In the genomic region with DNA sequence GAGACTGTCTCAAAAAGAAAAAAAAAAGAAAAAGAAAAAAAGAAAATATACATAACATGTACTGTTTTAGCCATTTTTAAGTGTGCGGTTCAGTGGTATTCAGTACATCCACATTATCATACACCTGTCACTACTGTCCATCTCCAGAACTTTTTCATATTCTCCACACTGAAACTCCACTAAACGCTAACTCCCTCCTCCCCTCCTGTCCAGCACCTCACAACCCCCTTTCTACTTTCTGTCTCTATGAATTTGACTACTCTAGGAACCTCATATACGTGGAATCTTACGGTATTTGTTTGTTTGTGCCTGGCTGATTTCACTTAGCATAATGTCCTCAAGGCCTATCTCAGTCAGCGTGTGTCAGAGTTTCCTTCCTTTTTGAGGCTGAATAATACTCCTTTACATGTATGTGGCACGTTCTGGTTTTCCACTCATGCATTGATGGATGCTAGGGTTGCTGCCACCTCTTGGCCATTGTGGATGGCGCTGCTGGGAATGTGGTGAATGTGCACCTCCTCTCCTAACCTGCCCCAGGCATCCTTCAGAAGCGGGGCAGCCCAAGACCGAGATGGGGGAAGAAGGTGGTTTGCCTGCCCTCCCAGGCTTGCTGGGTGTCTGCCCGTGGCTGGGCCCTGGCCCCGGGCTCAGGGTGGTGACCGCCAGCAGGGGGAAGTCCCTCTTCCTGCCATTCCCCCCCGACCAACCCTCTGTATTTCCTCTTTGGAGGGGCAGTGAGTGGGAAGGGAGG, we compare ENCODE assay signal across 9 cellular contexts.
DNase-seq lines count a peak whose midpoint lies in the region; ATAC-seq and TF ChIP-seq lines count a peak whose summit lies in the region.
"Had no signal": no experiment of that assay in that cellular context is flagged by ENCODE, and none has a peak within 500 bp of the region (broad histone marks: within the 10 kb centered on the region; RNA-seq: fewer than 3 reads in every experiment).

No MANE protein-coding gene starts in this region.

- peak overlapping the region; percentile 85 for H3K27ac ChIP-seq in A673 (ENCODE audit: low read depth, low read length, poor library complexity, severe bottlenecking)
- H3K27ac ChIP-seq in GM23338 (ENCODE audit: low read depth): peak overlapping the region; percentile 99
- H3K27ac ChIP-seq: SJCRH30 had no signal

- peaks cover 18% of the 10 kb centered on the region for H3K36me3 Mint-ChIP-seq in GM23338 (ENCODE audit: low read depth)
- H3K36me3 Mint-ChIP-seq in activated CD4-positive, alpha-beta memory T cell treated with anti-CD3 and anti-CD28 coated beads, Interleukin-2, amount 10 ng/mL, durations not matched to agents 7 days and 5 days (ENCODE audit: low read depth): peaks cover 16% of the 10 kb centered on the region

- TF ChIP-seq CTCF in A673 (conservative IDR thresholded peaks at IDR 0.05; ENCODE audit: low read depth, low read length) (peak; percentile 54), GM23338 (conservative IDR thresholded peaks at IDR 0.05; ENCODE audit: low read depth in 2 of 2) (peak; percentile 62)

- CTCF ChIA-PET in A673 (lab: Charles Lee): interaction anchor here (0.7 kb wide), 1 partner anchor 29 kb away, joined by 3 read pairs; no protein-coding TSS in a partner anchor
- CTCF ChIA-PET in activated CD4-positive, alpha-beta memory T cell treated with anti-CD3 and anti-CD28 coated beads, Interleukin-2, amount 10 ng/mL, durations not matched to agents 7 days and 5 days (lab: Charles Lee): no interaction called here

- H3K36me3 ChIP-seq in A673 (ENCODE audit: insufficient read depth, low read length, poor library complexity, severe bottlenecking) (no peaks in the 10 kb centered on the region), GM23338 (ENCODE audit: insufficient read depth) (no peaks in the 10 kb centered on the region)
- H3K36me3 ChIP-seq: SJCRH30 had no signal

- no peak overlapping the region for H2AFZ ChIP-seq in GM23338

- H3K79me2 ChIP-seq in GM23338 (replicated peaks; ENCODE audit: insufficient read depth): peaks cover 77% of the 10 kb centered on the region

- H3K9me3 Mint-ChIP-seq in GM23338: peaks cover 3% of the 10 kb centered on the region
- H3K9me3 Mint-ChIP-seq in activated CD4-positive, alpha-beta memory T cell treated with anti-CD3 and anti-CD28 coated beads, Interleukin-2, amount 10 ng/mL, durations not matched to agents 7 days and 5 days: no peaks in the 10 kb centered on the region

- H3K4me1 ChIP-seq in A673 (ENCODE audit: insufficient read depth, low read length, poor library complexity, severe bottlenecking) (peaks cover 43% of the 10 kb centered on the region), GM23338 (ENCODE audit: insufficient read depth) (peaks cover 72% of the 10 kb centered on the region)

- peak; percentile 33 for DNase-seq in A673 (ENCODE audit: low spot score)
- peak; percentile 76 for DNase-seq in GM23338 (ENCODE audit: low spot score)
- peak; percentile 40 for DNase-seq in activated CD4-positive, alpha-beta memory T cell treated with anti-CD3 and anti-CD28 coated beads, Interleukin-2, amount 10 ng/mL, durations not matched to agents 7 days and 5 days
- DNase-seq in islet precursor cell: peak; percentile 77
- no peak for DNase-seq in NCI-H1048 (lab: John Stamatoyannopoulos, UW)
- DNase-seq in LoVo (ENCODE audit: low spot score): no peak
- DNase-seq in HK-2 (ENCODE audit: unreplicated experiment): no peak
- DNase-seq in Right ventricle myocardium inferior (ENCODE audit: missing footprints): no peak
- DNase-seq: SJCRH30 had no signal

- H3K27me3 Mint-ChIP-seq in GM23338 (ENCODE audit: insufficient read depth, low read depth, poor library complexity): peaks cover 22% of the 10 kb centered on the region
- no peaks in the 10 kb centered on the region for H3K27me3 Mint-ChIP-seq in activated CD4-positive, alpha-beta memory T cell treated with anti-CD3 and anti-CD28 coated beads, Interleukin-2, amount 10 ng/mL, durations not matched to agents 7 days and 5 days

- peak overlapping the region; percentile 76 for H3K4me2 ChIP-seq in GM23338

- H3K4me3 ChIP-seq in A673 (ENCODE audit: low read depth, low read length, poor library complexity, severe bottlenecking) (no peak overlapping the region), GM23338 (peak overlapping the region; percentile 49; the same call in 1 of the 2 replicates)
- H3K4me3 ChIP-seq: SJCRH30 had no signal

- POLR2A ChIA-PET in A673 (lab: Charles Lee; ENCODE audit: low non-redundant PET): no interaction called here
- POLR2A ChIA-PET in activated CD4-positive, alpha-beta memory T cell treated with anti-CD3 and anti-CD28 coated beads, Interleukin-2, amount 10 ng/mL, durations not matched to agents 7 days and 5 days (lab: Charles Lee): interaction anchor here (3.0 kb wide), 1 partner anchor 11 kb away, joined by 15 read pairs; no protein-coding TSS in a partner anchor

- H3K9me2 ChIP-seq in GM23338 (ENCODE audit: insufficient read depth): no peaks in the 10 kb centered on the region

- peak; percentile 6 for ATAC-seq in GM23338
- no peak for ATAC-seq in Right ventricle myocardium inferior

- BruUV-seq in A673 (replicated peaks; lab: Mats Ljungman, UMichigan): no TSS peak

- no peaks in the 10 kb centered on the region for H3K9me3 ChIP-seq in A673 (ENCODE audit: low read depth, low read length, poor library complexity, severe bottlenecking)
- H3K9me3 ChIP-seq: SJCRH30 had no signal

- peak overlapping the region; percentile 94 for H3K27ac Mint-ChIP-seq in GM23338
- H3K27ac Mint-ChIP-seq in activated CD4-positive, alpha-beta memory T cell treated with anti-CD3 and anti-CD28 coated beads, Interleukin-2, amount 10 ng/mL, durations not matched to agents 7 days and 5 days: peak overlapping the region; percentile 63

- no peaks in the 10 kb centered on the region for H3K27me3 ChIP-seq in A673 (replicated peaks; ENCODE audit: insufficient read depth, low read depth, low read length, poor library complexity)
- H3K27me3 ChIP-seq in GM23338 (ENCODE audit: insufficient read depth): no peaks in the 10 kb centered on the region
- H3K27me3 ChIP-seq: SJCRH30 had no signal

- peaks cover 28% of the 10 kb centered on the region for H4K20me1 ChIP-seq in GM23338 (replicated peaks; ENCODE audit: insufficient read depth)

- H3K4me3 Mint-ChIP-seq in GM23338: peak overlapping the region; percentile 38; the same call in 2 of the 3 replicates
- H3K4me3 Mint-ChIP-seq in activated CD4-positive, alpha-beta memory T cell treated with anti-CD3 and anti-CD28 coated beads, Interleukin-2, amount 10 ng/mL, durations not matched to agents 7 days and 5 days: no peak overlapping the region

- H3K4me1 Mint-ChIP-seq in GM23338: peaks cover 87% of the 10 kb centered on the region
- peaks cover 76% of the 10 kb centered on the region for H3K4me1 Mint-ChIP-seq in activated CD4-positive, alpha-beta memory T cell treated with anti-CD3 and anti-CD28 coated beads, Interleukin-2, amount 10 ng/mL, durations not matched to agents 7 days and 5 days

- intact Hi-C loops in A673 (cut with micrococcal nuclease; ENCODE audit: unreplicated experiment): loop anchor here (1.0 kb wide), 1 partner anchor 63 kb away; no protein-coding TSS in a partner anchor
- intact Hi-C loops in Right ventricle myocardium inferior (cut with DNase I): no loop called here

- peaks cover 26% of the 10 kb centered on the region for H3F3A ChIP-seq in GM23338 (replicated peaks; ENCODE audit: low read depth)

TF ChIP-seq in GM23338, 12 proteins besides CTCF, POLR2A, EP300 and RAD21 (continues in another document):
- TF ChIP-seq, protein P1, sequence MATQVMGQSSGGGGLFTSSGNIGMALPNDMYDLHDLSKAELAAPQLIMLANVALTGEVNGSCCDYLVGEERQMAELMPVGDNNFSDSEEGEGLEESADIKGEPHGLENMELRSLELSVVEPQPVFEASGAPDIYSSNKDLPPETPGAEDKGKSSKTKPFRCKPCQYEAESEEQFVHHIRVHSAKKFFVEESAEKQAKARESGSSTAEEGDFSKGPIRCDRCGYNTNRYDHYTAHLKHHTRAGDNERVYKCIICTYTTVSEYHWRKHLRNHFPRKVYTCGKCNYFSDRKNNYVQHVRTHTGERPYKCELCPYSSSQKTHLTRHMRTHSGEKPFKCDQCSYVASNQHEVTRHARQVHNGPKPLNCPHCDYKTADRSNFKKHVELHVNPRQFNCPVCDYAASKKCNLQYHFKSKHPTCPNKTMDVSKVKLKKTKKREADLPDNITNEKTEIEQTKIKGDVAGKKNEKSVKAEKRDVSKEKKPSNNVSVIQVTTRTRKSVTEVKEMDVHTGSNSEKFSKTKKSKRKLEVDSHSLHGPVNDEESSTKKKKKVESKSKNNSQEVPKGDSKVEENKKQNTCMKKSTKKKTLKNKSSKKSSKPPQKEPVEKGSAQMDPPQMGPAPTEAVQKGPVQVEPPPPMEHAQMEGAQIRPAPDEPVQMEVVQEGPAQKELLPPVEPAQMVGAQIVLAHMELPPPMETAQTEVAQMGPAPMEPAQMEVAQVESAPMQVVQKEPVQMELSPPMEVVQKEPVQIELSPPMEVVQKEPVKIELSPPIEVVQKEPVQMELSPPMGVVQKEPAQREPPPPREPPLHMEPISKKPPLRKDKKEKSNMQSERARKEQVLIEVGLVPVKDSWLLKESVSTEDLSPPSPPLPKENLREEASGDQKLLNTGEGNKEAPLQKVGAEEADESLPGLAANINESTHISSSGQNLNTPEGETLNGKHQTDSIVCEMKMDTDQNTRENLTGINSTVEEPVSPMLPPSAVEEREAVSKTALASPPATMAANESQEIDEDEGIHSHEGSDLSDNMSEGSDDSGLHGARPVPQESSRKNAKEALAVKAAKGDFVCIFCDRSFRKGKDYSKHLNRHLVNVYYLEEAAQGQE (IDR thresholded peaks at IDR 0.05; ENCODE audit: unreplicated experiment): no peak
- TF ChIP-seq STAT1 (IDR thresholded peaks at IDR 0.05; ENCODE audit: unreplicated experiment): no peak
- TF ChIP-seq NANOG (IDR thresholded peaks at IDR 0.05; ENCODE audit: borderline replicate concordance): no peak
- TF ChIP-seq POLR2AphosphoS5 (IDR thresholded peaks at IDR 0.05; ENCODE audit: low read depth): no peak
- no peak for TF ChIP-seq EZH2 (IDR thresholded peaks at IDR 0.05; ENCODE audit: low read depth, unreplicated experiment)
- no peak for TF ChIP-seq JUNB (IDR thresholded peaks at IDR 0.05; ENCODE audit: unreplicated experiment)

Comparison
In these comparisons a context has a peak if more than half of its experiments do, and no peak if none do; other contexts are left out.
1. DNase-seq: peak in A673 (single experiment), GM23338 (single experiment), activated CD4-positive, alpha-beta memory T cell treated with anti-CD3 and anti-CD28 coated beads, Interleukin-2, amount 10 ng/mL, durations not matched to agents 7 days and 5 days (single experiment) and islet precursor cell (single experiment); none in NCI-H1048 (single experiment), LoVo (single experiment), HK-2 (single experiment) and Right ventricle myocardium inferior (single experiment).